Comparison of ENCODE assay signal across 21 cellular contexts in genomic region chr10:72757712-72758111, GRCh38.
DNase-seq lines count a peak whose midpoint lies in the region; ATAC-seq and TF ChIP-seq lines count a peak whose summit lies in the region.
"Had no signal": no experiment of that assay in that cellular context is flagged by ENCODE, and none has a peak within 500 bp of the region (broad histone marks: within the 10 kb centered on the region; RNA-seq: fewer than 3 reads in every experiment).

No MANE protein-coding gene starts in this region.

- H3K79me1 ChIP-seq in H9 (ENCODE audit: insufficient read depth, low read depth, low read length, poor library complexity, severe bottlenecking), result no peaks in the 10 kb centered on the region

- H3K9me3 ChIP-seq in H9 (ENCODE audit: control insufficient read depth, low read depth, low read length), result no peaks in the 10 kb centered on the region
- H3K9me3 ChIP-seq: A549; BLaER1 treated with 17β-estradiol and CSF1 and Interleukin-3, amounts not matched to agents 10 nM and 100 nM had no signal

- no peaks in the 10 kb centered on the region for H3K27me3 Mint-ChIP-seq in H9 (ENCODE audit: low read depth)
- no peaks in the 10 kb centered on the region for H3K27me3 Mint-ChIP-seq in WTC11 (ENCODE audit: low read depth)
- H3K27me3 Mint-ChIP-seq in progenitor cell of endocrine pancreas, result no peaks in the 10 kb centered on the region
- H3K27me3 Mint-ChIP-seq: CD4-positive, alpha-beta T cell had no signal

- H4K20me1 ChIP-seq in H9 (ENCODE audit: control insufficient read depth, insufficient read depth, insufficient read length), result no peaks in the 10 kb centered on the region

- peak overlapping the region in 2 of 3 experiments; percentile 3 to 96; a peak in 2 of 7 replicates for H3K27ac Mint-ChIP-seq in H9
- H3K27ac Mint-ChIP-seq in WTC11, result peak overlapping the region; percentile 88
- peak overlapping the region; percentile 23 for H3K27ac Mint-ChIP-seq in progenitor cell of endocrine pancreas
- H3K27ac Mint-ChIP-seq: CD4-positive, alpha-beta T cell had no signal

- H4K5ac ChIP-seq in H9 (ENCODE audit: insufficient read length, low read depth, low read length), result no peak overlapping the region

- peaks cover 4% of the 10 kb centered on the region for H3K4me1 ChIP-seq in H9 (ENCODE audit: insufficient read depth, low read length)

- DNase-seq in H9 (no peak), WTC11 (ENCODE audit: low spot score) (no peak), left kidney (ENCODE audit: low read depth, low spot score) (peak; percentile 4), progenitor cell of endocrine pancreas (ENCODE audit: low spot score, unreplicated experiment) (no peak), OCI-M1 (lab: John Stamatoyannopoulos, UW) (no peak)
- no peak for DNase-seq in activated effector memory CD4-positive, alpha-beta T cell treated with Interleukin-2 at 50 U/mL for 16 hours
- DNase-seq: AML-193; CD4-positive, alpha-beta T cell; Kasumi-1; NCI-H2029; NCI-H446; NCI-H526; NCI-H82; SHP77 had no signal

- no peak overlapping the region for H2BK15ac ChIP-seq in H9 (ENCODE audit: low read depth, low read length)

- no peak overlapping the region for H3K56ac ChIP-seq in H9 (ENCODE audit: insufficient read length, low read depth, low read length)

- CTCF ChIA-PET in WTC11 (lab: Charles Lee), result interaction anchor here (0.8 to 1.4 kb wide), 2 partner anchors 15 to 340 kb away, joined by 3 to 6 read pairs; partner anchors contain the start of gene P4HA1

- no peak overlapping the region for H3T11ph ChIP-seq in H9 (ENCODE audit: low read length)

- no peak overlapping the region for H3K4ac ChIP-seq in H9 (ENCODE audit: low read depth, low read length)

- no peak overlapping the region for H3K9ac ChIP-seq in H9 (ENCODE audit: extremely low read depth, insufficient read length, low read length)
- H3K9ac ChIP-seq: BLaER1 treated with 17β-estradiol and CSF1 and Interleukin-3, amounts not matched to agents 10 nM and 100 nM had no signal

- no peak overlapping the region for H2BK20ac ChIP-seq in H9 (ENCODE audit: low read depth, low read length, poor library complexity, severe bottlenecking)

- POLR2A ChIA-PET in WTC11 (lab: Charles Lee), result no interaction called here

- no peak overlapping the region for H2BK120ac ChIP-seq in H9 (ENCODE audit: low read depth, low read length, poor library complexity, severe bottlenecking)

- H3K23ac ChIP-seq in H9 (ENCODE audit: insufficient read length, low read depth, low read length), result no peak overlapping the region

- no peak overlapping the region for H4K8ac ChIP-seq in H9 (replicated peaks; ENCODE audit: insufficient read length, low read depth, low read length)

- peaks cover 3% of the 10 kb centered on the region; the same call in 1 of the 2 replicates for H3K79me2 ChIP-seq in H9 (ENCODE audit: insufficient read depth, low read length)

- H2BK5ac ChIP-seq in H9 (ENCODE audit: insufficient read length, low read length), result no peak overlapping the region

- no peak overlapping the region for H3K18ac ChIP-seq in H9 (ENCODE audit: insufficient read length, low read depth, low read length)

- no peak overlapping the region for H3K4me2 ChIP-seq in H9 (ENCODE audit: insufficient read depth, insufficient read length, low read length)
- H3K4me2 ChIP-seq: A549; BLaER1 treated with 17β-estradiol and CSF1 and Interleukin-3, amounts not matched to agents 10 nM and 100 nM had no signal

- no peak overlapping the region for H3K14ac ChIP-seq in H9 (ENCODE audit: insufficient read depth, low read length)

- H3K4me1 Mint-ChIP-seq in H9, result peaks cover 68 to 69% of the 10 kb centered on the region in 2 experiments
- peaks cover 78% of the 10 kb centered on the region for H3K4me1 Mint-ChIP-seq in WTC11
- H3K4me1 Mint-ChIP-seq in progenitor cell of endocrine pancreas (ENCODE audit: low read depth), result peaks cover 48% of the 10 kb centered on the region

- TF ChIP-seq CTCF in H9 (conservative IDR thresholded peaks at IDR 0.05) (no peak), WTC11 (IDR thresholded peaks at IDR 0.05) (no peak), progenitor cell of endocrine pancreas (IDR thresholded peaks at IDR 0.05; ENCODE audit: unreplicated experiment) (no peak)

- no peaks in the 10 kb centered on the region for H3K9me3 Mint-ChIP-seq in H9
- no peaks in the 10 kb centered on the region for H3K9me3 Mint-ChIP-seq in WTC11
- no peaks in the 10 kb centered on the region for H3K9me3 Mint-ChIP-seq in progenitor cell of endocrine pancreas (ENCODE audit: low read depth)
- H3K9me3 Mint-ChIP-seq: CD4-positive, alpha-beta T cell had no signal

- no peaks in the 10 kb centered on the region; a peak in 2 of 7 replicates for H3K36me3 Mint-ChIP-seq in H9 (ENCODE audit: insufficient read depth in 1 of 3, low read depth in 3 of 3)
- H3K36me3 Mint-ChIP-seq in WTC11, result no peaks in the 10 kb centered on the region
- H3K36me3 Mint-ChIP-seq in progenitor cell of endocrine pancreas (ENCODE audit: insufficient read depth), result no peaks in the 10 kb centered on the region

- ATAC-seq in WTC11 (no peak), GM19463 (IDR thresholded peaks at IDR 0.05; ENCODE audit: unreplicated experiment) (no peak)
- ATAC-seq: A549, HepG2, K562, Panc1 had no signal

- H3K27ac ChIP-seq in H9 (ENCODE audit: insufficient read length, low read depth, low read length), result no peak overlapping the region
- H3K27ac ChIP-seq: A549; BLaER1 treated with 17β-estradiol and CSF1 and Interleukin-3, amounts not matched to agents 10 nM and 100 nM; RWPE1 had no signal

- H3K27me3 ChIP-seq in H9 (ENCODE audit: insufficient read depth, low read length), result no peaks in the 10 kb centered on the region
- H3K27me3 ChIP-seq: BLaER1 treated with 17β-estradiol and CSF1 and Interleukin-3, amounts not matched to agents 10 nM and 100 nM had no signal

- no peak overlapping the region for H2AFZ ChIP-seq in H9 (ENCODE audit: low read length)

- H3K23me2 ChIP-seq in H9 (ENCODE audit: insufficient read length, low read depth, low read length, poor library complexity, severe bottlenecking), result no peaks in the 10 kb centered on the region

- H2AK5ac ChIP-seq in H9 (ENCODE audit: insufficient read length, low read length), result no peak overlapping the region

- no peak overlapping the region for H4K91ac ChIP-seq in H9 (ENCODE audit: insufficient read length, low read depth, low read length)

- WGBS in H9 (ENCODE audit: extremely low coverage, insufficient read length, low lambda C conversion rate), result no CpG with 5 or more reads among the region's 2 CpGs

- H3K4me3 Mint-ChIP-seq in H9 (no peak overlapping the region), WTC11 (peak overlapping the region; percentile 66), progenitor cell of endocrine pancreas (ENCODE audit: low read depth) (peak overlapping the region; percentile 2)
- H3K4me3 Mint-ChIP-seq: CD4-positive, alpha-beta T cell had no signal

- H2BK12ac ChIP-seq in H9 (ENCODE audit: insufficient read length, low read depth, low read length), result no peak overlapping the region

TF ChIP-seq in WTC11, 78 proteins besides CTCF, POLR2A, EP300 and RAD21:
- no peak for TF ChIP-seq ZNF423 (CRISPR knock-in tag; IDR thresholded peaks at IDR 0.05)
- TF ChIP-seq PREB (CRISPR knock-in tag; IDR thresholded peaks at IDR 0.05; ENCODE audit: borderline replicate concordance), result no peak

Comparison
In these comparisons a context has a peak if more than half of its experiments do, and no peak if none do; other contexts are left out.
1. H3K27ac Mint-ChIP-seq: peak in every context shown above with its lines; median percentile 88 in WTC11; 50 in H9; 23 in progenitor cell of endocrine pancreas.
2. H3K4me3 Mint-ChIP-seq: peak in WTC11 (single experiment) and progenitor cell of endocrine pancreas (single experiment); none in H9 (0 of 2).